27 cellular contexts compared by ENCODE assay signal in the genomic region with DNA sequence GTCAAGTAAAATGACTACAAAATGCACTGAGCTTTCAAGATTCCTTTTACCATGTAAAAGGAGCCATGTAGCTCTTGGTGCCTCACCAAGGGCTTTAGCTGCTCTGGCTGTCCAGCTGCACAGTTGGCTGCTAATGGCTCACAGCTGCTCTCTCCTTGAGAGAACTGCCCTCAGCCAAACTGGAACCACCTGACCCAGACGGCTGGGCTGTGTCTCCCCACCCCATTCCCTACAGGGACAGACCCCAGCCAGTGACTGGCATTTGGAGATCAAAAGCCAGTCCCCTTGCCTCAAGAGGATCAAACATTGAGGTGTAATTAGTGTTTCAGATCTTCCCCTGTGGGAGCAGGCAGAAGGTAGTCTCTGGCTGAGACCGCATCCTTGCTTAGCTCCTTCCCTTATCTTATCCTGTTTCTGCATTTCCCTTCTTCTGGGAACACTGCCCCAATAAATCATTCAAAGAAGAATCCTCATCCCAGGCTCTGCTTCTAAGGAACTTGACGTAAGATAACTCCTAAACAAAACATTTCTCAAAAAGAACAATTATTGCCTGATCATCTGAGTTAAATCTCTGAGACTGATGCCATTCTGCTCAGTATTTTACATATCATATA. TPM values are rescaled to one million over a fixed set of nuclear protein-coding genes. Genes with fewer than 3 reads are reported as not detected.
A peak's percentile ranks its signal among the peaks of the same experiment; 100 is the strongest.
DNase-seq lines count a peak whose midpoint lies in the region; ATAC-seq and TF ChIP-seq lines count a peak whose summit lies in the region.
"Had no signal": no experiment of that assay in that cellular context is flagged by ENCODE, and none has a peak within 500 bp of the region (broad histone marks: within the 10 kb centered on the region; RNA-seq: fewer than 3 reads in every experiment).

No MANE protein-coding gene starts in this region.

- H3K27me3 ChIP-seq in left ventricle myocardium inferior (ENCODE audit: low read depth) (peaks cover 12% of the 10 kb centered on the region), neural progenitor cell (no peaks in the 10 kb centered on the region)
- H3K27me3 ChIP-seq: breast epithelium, gastroesophageal sphincter had no signal

- H3K79me2 ChIP-seq in neural progenitor cell (ENCODE audit: low read depth), result no peaks in the 10 kb centered on the region

- DNase-seq in NCI-H69 (lab: John Stamatoyannopoulos, UW) (peak; percentile 2), cardiac fibroblast (ENCODE audit: low read depth in 2 of 2) (peak; percentile 11 to 55), left ventricle myocardium inferior (peak; percentile 62), neural progenitor cell (ENCODE audit: low spot score) (peak; percentile 51), SW480 (ENCODE audit: low spot score) (no peak), NCI-H2171 treated with DMSO at 0.1 percent for 48 hours (lab: John Stamatoyannopoulos, UW) (no peak)
- DNase-seq: activated CD4-positive, alpha-beta T cell treated with anti-CD3 and anti-CD28 coated beads for 1 hour; AML-193; COR-L47; EL; GOT3; natural killer cell; NCI-H1105 treated with DMSO at 0.1 percent for 48 hours; NCI-H2171; PC-9; posterior cingulate gyrus; small intestine; stimulated activated CD4-positive, alpha-beta T cell treated with anti-CD3 and anti-CD28 coated beads, Interleukin-2, amount 100 ng/mL, for 48 hours; stimulated activated naive CD8-positive, alpha-beta T cell treated with anti-CD3 and anti-CD28 coated beads, Interleukin-15, amount 100 ng/mL, for 72 hours; trophoblast cell had no signal

- H3K36me3 Mint-ChIP-seq in neural progenitor cell, result peaks cover 1% of the 10 kb centered on the region
- H3K36me3 Mint-ChIP-seq: natural killer cell had no signal

- H3K9me3 Mint-ChIP-seq in neural progenitor cell, result peaks cover 3% of the 10 kb centered on the region

- H3K27ac Mint-ChIP-seq in neural progenitor cell, result no peak overlapping the region
- H3K27ac Mint-ChIP-seq: activated T-helper 1 cell treated with anti-CD3 and anti-CD28 coated beads, Interleukin-12 subunit alpha, Interleukin-12 subunit beta, Interleukin-2, Interleukin-4 antibody, amounts not matched to agents 30 ng/mL and 10 ng/mL and 1 ng/mL, durations not matched to agents 14 hours and 24 hours and 36 hours; dendritic cell treated with granulocyte-macrophage colony-stimulating factor and Interleukin-4, amounts not matched to agents 40 ng/mL and 50 ng/mL, for 4 days; natural killer cell; stimulated activated naive CD8-positive, alpha-beta T cell treated with anti-CD3 and anti-CD28 coated beads, Interleukin-15, amount 100 ng/mL, for 72 hours had no signal

- peaks cover 2% of the 10 kb centered on the region for H3K4me1 Mint-ChIP-seq in neural progenitor cell
- H3K4me1 Mint-ChIP-seq: natural killer cell; stimulated activated naive CD8-positive, alpha-beta T cell treated with anti-CD3 and anti-CD28 coated beads, Interleukin-15, amount 100 ng/mL, for 72 hours had no signal

- H3K4me1 ChIP-seq in left ventricle myocardium inferior (no peaks in the 10 kb centered on the region), neural progenitor cell (peaks cover 6% of the 10 kb centered on the region)
- H3K4me1 ChIP-seq: breast epithelium, gastroesophageal sphincter had no signal

- ATAC-seq in GM18517 (IDR thresholded peaks at IDR 0.05; ENCODE audit: unreplicated experiment), result no peak
- ATAC-seq: gastroesophageal sphincter; natural killer cell; stimulated activated naive CD8-positive, alpha-beta T cell treated with anti-CD3 and anti-CD28 coated beads, Interleukin-15, amount 100 ng/mL, for 72 hours had no signal

- H3K4me3 ChIP-seq in cardiac fibroblast (replicated peaks in 1 of 2; ENCODE audit: low read depth in 2 of 2, low read length in 2 of 2) (no peak overlapping the region), left ventricle myocardium inferior (no peak overlapping the region), neural progenitor cell (no peak overlapping the region)
- H3K4me3 ChIP-seq: breast epithelium, gastroesophageal sphincter, PC-9, SK-N-MC had no signal

- H3K9ac ChIP-seq in neural progenitor cell, result no peak overlapping the region

- H3K4me2 ChIP-seq in neural progenitor cell, result no peak overlapping the region
- H3K4me2 ChIP-seq: PC-9 had no signal

- H3K27ac ChIP-seq in left ventricle myocardium inferior (replicated peaks), result no peak overlapping the region
- no peak overlapping the region for H3K27ac ChIP-seq in neural progenitor cell
- H3K27ac ChIP-seq: breast epithelium, epithelial cell of prostate, gastroesophageal sphincter, PC-9, SK-N-MC had no signal

- no peak overlapping the region for H2AFZ ChIP-seq in neural progenitor cell (replicated peaks)
- H2AFZ ChIP-seq: PC-9 had no signal

- H4K20me1 ChIP-seq in neural progenitor cell (ENCODE audit: low read depth), result no peaks in the 10 kb centered on the region

- peaks cover 16% of the 10 kb centered on the region for H3K9me3 ChIP-seq in left ventricle myocardium inferior (replicated peaks)
- H3K9me3 ChIP-seq in neural progenitor cell (ENCODE audit: low read depth), result no peaks in the 10 kb centered on the region
- H3K9me3 ChIP-seq: breast epithelium, gastroesophageal sphincter had no signal

- H3K27me3 Mint-ChIP-seq in neural progenitor cell (ENCODE audit: insufficient read depth, low read depth), result no peaks in the 10 kb centered on the region

- H3K36me3 ChIP-seq in left ventricle myocardium inferior, result no peaks in the 10 kb centered on the region
- H3K36me3 ChIP-seq in neural progenitor cell, result no peaks in the 10 kb centered on the region
- H3K36me3 ChIP-seq: breast epithelium, gastroesophageal sphincter had no signal

- intact Hi-C loops in left ventricle myocardium inferior (cut with micrococcal nuclease), result no loop called here

- no peak overlapping the region for H3K4me3 Mint-ChIP-seq in neural progenitor cell
- H3K4me3 Mint-ChIP-seq: activated T-helper 1 cell treated with anti-CD3 and anti-CD28 coated beads, Interleukin-12 subunit alpha, Interleukin-12 subunit beta, Interleukin-2, Interleukin-4 antibody, amounts not matched to agents 30 ng/mL and 10 ng/mL and 1 ng/mL, durations not matched to agents 14 hours and 24 hours and 36 hours; dendritic cell treated with granulocyte-macrophage colony-stimulating factor and Interleukin-4, amounts not matched to agents 40 ng/mL and 50 ng/mL, for 4 days; natural killer cell; stimulated activated naive CD8-positive, alpha-beta T cell treated with anti-CD3 and anti-CD28 coated beads, Interleukin-15, amount 100 ng/mL, for 72 hours had no signal

- TF ChIP-seq CTCF in cardiac fibroblast (IDR thresholded peaks at IDR 0.05; ENCODE audit: low read depth, low read length) (no peak), left ventricle myocardium inferior (IDR thresholded peaks at IDR 0.05; ENCODE audit: borderline replicate concordance) (no peak), neural progenitor cell (IDR thresholded peaks at IDR 0.05) (no peak)

- no peaks in the 10 kb centered on the region for H3F3A ChIP-seq in neural progenitor cell (ENCODE audit: low read depth)

RNA-seq across cellular contexts. Expression of a gene that starts 28.6 kb away (rescaled TPM):
- total RNA-seq in left ventricle myocardium inferior (47.2 TPM), neural progenitor cell (ENCODE audit: low replicate concordance) (86.2 and 89.8 TPM in 2 replicates)

Comparison
In these comparisons a context has a peak if more than half of its experiments do, and no peak if none do; other contexts are left out.
1. DNase-seq: peak in NCI-H69 (single experiment), cardiac fibroblast (2 of 2), left ventricle myocardium inferior (single experiment) and neural progenitor cell (single experiment); none in SW480 (single experiment) and NCI-H2171 treated with DMSO at 0.1 percent for 48 hours (single experiment).